In genomic region chr12:125193798-125194562, GRCh38 we compare ENCODE assay signal across 12 cellular contexts.
A peak's percentile ranks its signal among the peaks of the same experiment; 100 is the strongest.
DNase-seq lines count a peak whose midpoint lies in the region; ATAC-seq lines count a peak whose summit lies in the region.
"Had no signal": no experiment of that assay in that cellular context is flagged by ENCODE, and none has a peak within 500 bp of the region (broad histone marks: within the 10 kb centered on the region; RNA-seq: fewer than 3 reads in every experiment).

No MANE protein-coding gene starts in this region.

- H3K27me3 ChIP-seq in HUES48 (ENCODE audit: control insufficient read depth, insufficient read depth, low read length), result peaks cover 35% of the 10 kb centered on the region

- H3K36me3 ChIP-seq in HUES48 (ENCODE audit: control insufficient read depth, insufficient read depth, low read length), result no peaks in the 10 kb centered on the region
- H3K36me3 ChIP-seq: left lung had no signal

- no peaks in the 10 kb centered on the region for H3K9me3 ChIP-seq in HUES48 (ENCODE audit: control insufficient read depth, insufficient read depth, low read length)
- H3K9me3 ChIP-seq: left lung had no signal

- H3K4me3 ChIP-seq in HUES48 (ENCODE audit: low read depth, low read length), result peak overlapping the region; percentile 46; the same call in 1 of the 2 replicates
- H3K4me3 ChIP-seq: left lung had no signal

- peaks cover 61% of the 10 kb centered on the region for H3K4me1 ChIP-seq in HUES48 (ENCODE audit: control insufficient read depth, insufficient read depth, low read length)
- H3K4me1 ChIP-seq: left lung had no signal

- no peak for ATAC-seq in HG02981 (IDR thresholded peaks at IDR 0.05; ENCODE audit: unreplicated experiment)
- ATAC-seq: left lung; stimulated activated naive CD8-positive, alpha-beta T cell treated with anti-CD3 and anti-CD28 coated beads, Interleukin-15, Interleukin-2, amounts not matched to agents 100 U/mL and 50 U/mL, for 24 hours had no signal

- peak overlapping the region; percentile 81 for H3K27ac ChIP-seq in HUES48 (ENCODE audit: low read depth, low read length)
- H3K27ac ChIP-seq: left lung had no signal

- DNase-seq in COLO668 (lab: John Stamatoyannopoulos, UW; ENCODE audit: unreplicated experiment), result peak; percentile 24
- peak; percentile 41 for DNase-seq in amniotic stem cell (lab: John Stamatoyannopoulos, UW)
- peak; percentile 74 for DNase-seq in kidney tubule cell (ENCODE audit: low spot score)
- no peak for DNase-seq in cerebellar nuclear complex (lab: John Stamatoyannopoulos, UW)
- DNase-seq in COLO829 (ENCODE audit: low spot score), result no peak
- no peak for DNase-seq in HuH-7 (ENCODE audit: low spot score)
- DNase-seq: activated T-cell treated with anti-CD3 and anti-CD28 coated beads, Interleukin-2, amount 50 U/mL, for 48 hours; DMS79 treated with DMSO at 0.1 percent for 48 hours; left lung; stimulated activated naive CD8-positive, alpha-beta T cell treated with anti-CD3 and anti-CD28 coated beads, Interleukin-15, Interleukin-2, amounts not matched to agents 100 U/mL and 50 U/mL, for 24 hours had no signal

- no peak overlapping the region for H3K9ac ChIP-seq in HUES48 (ENCODE audit: low read depth, low read length)

Comparison
In these comparisons a context has a peak if more than half of its experiments do, and no peak if none do; other contexts are left out.
1. DNase-seq: peak in COLO668 (single experiment), amniotic stem cell (single experiment) and kidney tubule cell (single experiment); none in cerebellar nuclear complex (0 of 2), COLO829 (single experiment) and HuH-7 (single experiment).